In the genomic region with DNA sequence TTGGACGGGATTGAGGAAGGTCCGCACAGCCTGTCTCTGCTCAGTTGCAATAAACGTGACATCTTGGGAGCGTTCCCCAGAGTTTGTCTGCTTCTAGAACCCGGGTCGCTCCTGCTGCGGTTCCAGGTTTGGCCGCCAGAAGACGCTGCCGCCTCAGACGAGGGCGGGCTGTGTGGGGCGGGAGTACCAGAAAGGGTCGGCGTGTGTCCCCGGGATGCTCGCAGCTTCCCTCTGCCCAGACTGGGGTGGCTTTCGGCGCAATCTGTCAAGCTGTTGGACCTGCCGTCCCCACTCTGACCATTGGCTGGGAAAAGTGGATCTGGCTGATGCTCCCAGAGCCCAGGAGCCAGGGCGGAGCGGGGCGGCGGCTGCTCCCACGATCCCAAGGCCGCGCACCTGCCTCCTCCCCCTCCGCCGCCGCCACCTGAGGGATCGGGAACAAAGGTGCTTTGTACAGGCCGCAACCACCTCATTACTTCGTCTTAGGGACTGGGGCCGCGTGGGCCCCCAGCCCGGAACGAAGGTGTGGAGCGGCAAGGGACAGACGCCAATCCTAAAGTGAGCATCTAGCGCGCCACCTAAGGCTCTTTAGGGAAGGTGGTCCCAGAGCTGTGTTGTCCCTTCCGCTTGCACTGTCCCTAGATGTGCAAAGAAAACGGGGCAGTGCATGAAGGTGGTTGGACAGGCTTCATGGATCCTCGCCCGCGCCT, we compare ENCODE assay signal across 8 cellular contexts. TPM values are rescaled to one million over a fixed set of nuclear protein-coding genes. Genes with fewer than 3 reads are reported as not detected.
A peak's percentile ranks its signal among the peaks of the same experiment; 100 is the strongest.
DNase-seq lines count a peak whose midpoint lies in the region; ATAC-seq and TF ChIP-seq lines count a peak whose summit lies in the region.

No MANE protein-coding gene starts in this region.

- H3K4me3 ChIP-seq in LNCaP clone FGC (ENCODE audit: low read depth, low read length) (peak overlapping the region; percentile 74), choroid plexus epithelial cell (ENCODE audit: low read depth, low read length) (peak overlapping the region; percentile 31), lower lobe of right lung (peak overlapping the region; percentile 87)

- peak overlapping the region; percentile 80 for H3K27ac ChIP-seq in lower lobe of right lung

- H3K36me3 Mint-ChIP-seq in WTC11: peaks cover 18% of the 10 kb centered on the region

- TF ChIP-seq CTCF in LNCaP clone FGC (IDR thresholded peaks at IDR 0.05; ENCODE audit: control insufficient read depth, extremely low read depth, insufficient read depth) (no peak), WTC11 (IDR thresholded peaks at IDR 0.05) (peak; percentile 67), choroid plexus epithelial cell (conservative IDR thresholded peaks at IDR 0.05; ENCODE audit: low read depth, low read length) (peak; percentile 90), lower lobe of right lung (IDR thresholded peaks at IDR 0.05) (peak; percentile 72)

- peak overlapping the region; percentile 88; the same call in 1 of the 2 replicates for H3K27ac Mint-ChIP-seq in WTC11

- H3K4me1 ChIP-seq in lower lobe of right lung: peaks cover 32% of the 10 kb centered on the region

- H3K9me3 ChIP-seq in lower lobe of right lung: no peaks in the 10 kb centered on the region

- peak overlapping the region; percentile 91 for H3K4me3 Mint-ChIP-seq in WTC11

- CTCF ChIA-PET in WTC11 (lab: Charles Lee): interaction anchor here (0.6 to 8.3 kb wide), 19 partner anchors 8 to 180 kb away, joined by 3 to 176 read pairs (median 20); partner anchors contain the start of genes ADAM15, CKS1B, EFNA3 and KRTCAP2

- peak; percentile 44 for ATAC-seq in WTC11
- ATAC-seq in lower lobe of right lung: peak; percentile 69 to 73
- ATAC-seq in HG03196 (IDR thresholded peaks at IDR 0.05; ENCODE audit: unreplicated experiment): no peak
- ATAC-seq in HG02870 (IDR thresholded peaks at IDR 0.05; ENCODE audit: unreplicated experiment): no peak

- no peaks in the 10 kb centered on the region for H3K27me3 ChIP-seq in lower lobe of right lung (ENCODE audit: low read depth)

- POLR2A ChIA-PET in WTC11 (lab: Charles Lee): interaction anchor here (0.7 to 3.5 kb wide), 5 partner anchors 18 to 63 kb away, joined by 3 to 10 read pairs (median 6); no protein-coding TSS in a partner anchor

- peaks cover 17% of the 10 kb centered on the region for H3K4me1 Mint-ChIP-seq in WTC11

- peaks cover 40% of the 10 kb centered on the region for H3K36me3 ChIP-seq in lower lobe of right lung

- peak; percentile 89 for DNase-seq in ELF-1 (ENCODE audit: low read depth, low spot score)
- DNase-seq in LNCaP clone FGC (ENCODE audit: low read depth): no peak
- DNase-seq in WTC11 (ENCODE audit: low spot score): peak; percentile 95
- peak; percentile 65 for DNase-seq in choroid plexus epithelial cell (ENCODE audit: low read depth)
- peak; percentile 74 for DNase-seq in lower lobe of right lung
- DNase-seq in stimulated activated CD8-positive, alpha-beta memory T cell treated with anti-CD3 and anti-CD28 coated beads, Interleukin-4, amount 100 ng/mL, for 24 hours (ENCODE audit: low read depth): peak; percentile 62

- intact Hi-C loops in lower lobe of right lung (cut with DNase I): no loop called here

- no peaks in the 10 kb centered on the region for H3K27me3 Mint-ChIP-seq in WTC11 (ENCODE audit: low read depth)

- no peaks in the 10 kb centered on the region for H3K9me3 Mint-ChIP-seq in WTC11

TF ChIP-seq in WTC11, 78 proteins besides CTCF, POLR2A, EP300 and RAD21:
- TF ChIP-seq JAZF1 (CRISPR knock-in tag; IDR thresholded peaks at IDR 0.05): no peak
- TF ChIP-seq TP53 (CRISPR knock-in tag; IDR thresholded peaks at IDR 0.05): 0 out of 2 replicates have a peak, but pooled peaks have one; percentile 21
- 0 out of 2 replicates have a peak, but pooled peaks have one; percentile 64 for TF ChIP-seq HMGXB4 (CRISPR knock-in tag; IDR thresholded peaks at IDR 0.05)
- 0 out of 2 replicates have a peak, but pooled peaks have one; percentile 73 for TF ChIP-seq ZNF232 (CRISPR knock-in tag; IDR thresholded peaks at IDR 0.05)
- TF ChIP-seq SP1 (CRISPR knock-in tag; conservative IDR thresholded peaks at IDR 0.05): peak; percentile 39; the same call in 1 of the 2 replicates
- TF ChIP-seq, protein P1, sequence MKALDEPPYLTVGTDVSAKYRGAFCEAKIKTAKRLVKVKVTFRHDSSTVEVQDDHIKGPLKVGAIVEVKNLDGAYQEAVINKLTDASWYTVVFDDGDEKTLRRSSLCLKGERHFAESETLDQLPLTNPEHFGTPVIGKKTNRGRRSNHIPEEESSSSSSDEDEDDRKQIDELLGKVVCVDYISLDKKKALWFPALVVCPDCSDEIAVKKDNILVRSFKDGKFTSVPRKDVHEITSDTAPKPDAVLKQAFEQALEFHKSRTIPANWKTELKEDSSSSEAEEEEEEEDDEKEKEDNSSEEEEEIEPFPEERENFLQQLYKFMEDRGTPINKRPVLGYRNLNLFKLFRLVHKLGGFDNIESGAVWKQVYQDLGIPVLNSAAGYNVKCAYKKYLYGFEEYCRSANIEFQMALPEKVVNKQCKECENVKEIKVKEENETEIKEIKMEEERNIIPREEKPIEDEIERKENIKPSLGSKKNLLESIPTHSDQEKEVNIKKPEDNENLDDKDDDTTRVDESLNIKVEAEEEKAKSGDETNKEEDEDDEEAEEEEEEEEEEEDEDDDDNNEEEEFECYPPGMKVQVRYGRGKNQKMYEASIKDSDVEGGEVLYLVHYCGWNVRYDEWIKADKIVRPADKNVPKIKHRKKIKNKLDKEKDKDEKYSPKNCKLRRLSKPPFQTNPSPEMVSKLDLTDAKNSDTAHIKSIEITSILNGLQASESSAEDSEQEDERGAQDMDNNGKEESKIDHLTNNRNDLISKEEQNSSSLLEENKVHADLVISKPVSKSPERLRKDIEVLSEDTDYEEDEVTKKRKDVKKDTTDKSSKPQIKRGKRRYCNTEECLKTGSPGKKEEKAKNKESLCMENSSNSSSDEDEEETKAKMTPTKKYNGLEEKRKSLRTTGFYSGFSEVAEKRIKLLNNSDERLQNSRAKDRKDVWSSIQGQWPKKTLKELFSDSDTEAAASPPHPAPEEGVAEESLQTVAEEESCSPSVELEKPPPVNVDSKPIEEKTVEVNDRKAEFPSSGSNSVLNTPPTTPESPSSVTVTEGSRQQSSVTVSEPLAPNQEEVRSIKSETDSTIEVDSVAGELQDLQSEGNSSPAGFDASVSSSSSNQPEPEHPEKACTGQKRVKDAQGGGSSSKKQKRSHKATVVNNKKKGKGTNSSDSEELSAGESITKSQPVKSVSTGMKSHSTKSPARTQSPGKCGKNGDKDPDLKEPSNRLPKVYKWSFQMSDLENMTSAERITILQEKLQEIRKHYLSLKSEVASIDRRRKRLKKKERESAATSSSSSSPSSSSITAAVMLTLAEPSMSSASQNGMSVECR (CRISPR knock-in tag; IDR thresholded peaks at IDR 0.05; ENCODE audit: borderline replicate concordance): peak; percentile 51; the same call in 1 of the 2 replicates
- TF ChIP-seq NFYB (CRISPR knock-in tag; conservative IDR thresholded peaks at IDR 0.05; ENCODE audit: low read depth): no peak
- TF ChIP-seq, protein P2, sequence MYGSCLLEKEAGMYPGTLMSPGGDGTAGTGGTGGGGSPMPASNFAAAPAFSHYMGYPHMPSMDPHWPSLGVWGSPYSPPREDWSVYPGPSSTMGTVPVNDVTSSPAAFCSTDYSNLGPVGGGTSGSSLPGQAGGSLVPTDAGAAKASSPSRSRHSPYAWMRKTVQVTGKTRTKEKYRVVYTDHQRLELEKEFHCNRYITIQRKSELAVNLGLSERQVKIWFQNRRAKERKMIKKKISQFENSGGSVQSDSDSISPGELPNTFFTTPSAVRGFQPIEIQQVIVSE (CRISPR knock-in tag; IDR thresholded peaks at IDR 0.05; ENCODE audit: borderline replicate concordance): no peak
- peak; percentile 74 for TF ChIP-seq ZBTB43 (CRISPR knock-in tag; IDR thresholded peaks at IDR 0.05)
- no peak for TF ChIP-seq ZNF416 (CRISPR knock-in tag; IDR thresholded peaks at IDR 0.05)

RNA-seq across cellular contexts. Expression of gene EFNA4, which starts 0.7 kb away (rescaled TPM):
- total RNA-seq in WTC11 (2021) (19.5 to 22.7 TPM (median 22.3 TPM) in 3 replicates), lower lobe of right lung (7.4 TPM)

RNA-seq across cellular contexts. Expression of gene ADAM15, which starts 11.7 kb away (rescaled TPM):
- 32.1 to 38.4 TPM (median 33.2 TPM) in 3 replicates for total RNA-seq in WTC11 (2021)
- 121 TPM for total RNA-seq in lower lobe of right lung

RNA-seq across cellular contexts. Expression of gene EFNA3, which starts 15.8 kb away (rescaled TPM):
- total RNA-seq in WTC11 (2021) (12.5 to 15.4 TPM (median 15.4 TPM) in 3 replicates), lower lobe of right lung (1.0 TPM)

RNA-seq across cellular contexts. Expression of gene DCST1, which starts 29.2 kb away (rescaled TPM):
- total RNA-seq in WTC11 (2021): 0.15 TPM in 1 of 3 replicates, not detected in the others
- not detected for total RNA-seq in lower lobe of right lung

RNA-seq across cellular contexts. Expression of gene DCST2, which starts 29.3 kb away (rescaled TPM):
- total RNA-seq in WTC11 (2021): 0.83 to 1.8 TPM (median 1.6 TPM) in 3 replicates
- total RNA-seq in lower lobe of right lung: 1.4 TPM

Comparison
In these comparisons a context has a peak if more than half of its experiments do, and no peak if none do; other contexts are left out.
1. H3K4me3 ChIP-seq: peak in every context shown above with its lines; median percentile 87 in lower lobe of right lung; 74 in LNCaP clone FGC; 31 in choroid plexus epithelial cell.
2. ATAC-seq: peak in WTC11 (single experiment) and lower lobe of right lung (2 of 2); none in HG03196 (single experiment) and HG02870 (single experiment).